Comparison of ENCODE assay signal across 13 cellular contexts in genomic region chr7:132560825-132561529, GRCh38.
"Had no signal": no experiment of that assay in that cellular context is flagged by ENCODE, and none has a peak within 500 bp of the region (broad histone marks: within the 10 kb centered on the region; RNA-seq: fewer than 3 reads in every experiment).

No MANE protein-coding gene starts in this region.

- H3K4me3 ChIP-seq: esophagus squamous epithelium, thoracic aorta, upper lobe of left lung had no signal

- FAIRE-seq: TTC549 had no signal

- H3K9me3 Mint-ChIP-seq: activated naive CD4-positive, alpha-beta T cell treated with anti-CD3 and anti-CD28 coated beads, Interleukin-2, amount 50 U/mL, for 24 hours; activated T-cell treated with anti-CD3 and anti-CD28 coated beads, Interleukin-2, amount 50 U/mL, for 4 hours; effector memory CD8-positive, alpha-beta T cell; neural crest cell had no signal

- H3K36me3 Mint-ChIP-seq: activated naive CD4-positive, alpha-beta T cell treated with anti-CD3 and anti-CD28 coated beads, Interleukin-2, amount 50 U/mL, for 24 hours had no signal

- H3K9me3 ChIP-seq: esophagus squamous epithelium, thoracic aorta, upper lobe of left lung had no signal

- H3K4me3 Mint-ChIP-seq: activated naive CD4-positive, alpha-beta T cell treated with anti-CD3 and anti-CD28 coated beads, Interleukin-2, amount 50 U/mL, for 24 hours; activated T-cell treated with anti-CD3 and anti-CD28 coated beads, Interleukin-2, amount 50 U/mL, for 4 hours; effector memory CD8-positive, alpha-beta T cell; neural crest cell; WTC11 had no signal

- ATAC-seq: activated T-cell treated with anti-CD3 and anti-CD28 coated beads, Interleukin-2, amount 50 U/mL, for 4 hours; effector memory CD8-positive, alpha-beta T cell; left ventricle myocardium superior; WTC11 had no signal

- H3K4me1 ChIP-seq: esophagus squamous epithelium, upper lobe of left lung had no signal

- H3K27ac ChIP-seq: esophagus squamous epithelium, thoracic aorta, upper lobe of left lung had no signal

- DNase-seq: activated CD4-positive, alpha-beta T cell treated with anti-CD3 and anti-CD28 coated beads for 48 hours; activated CD8-positive, alpha-beta memory T cell treated with anti-CD3 and anti-CD28 coated beads, Interleukin-2, amount 50 U/mL, for 4 hours; activated T-cell treated with anti-CD3 and anti-CD28 coated beads, Interleukin-2, amount 50 U/mL, for 4 hours; effector memory CD8-positive, alpha-beta T cell; esophagus squamous epithelium; left ventricle myocardium superior; upper lobe of left lung had no signal

- H3K27ac Mint-ChIP-seq: activated naive CD4-positive, alpha-beta T cell treated with anti-CD3 and anti-CD28 coated beads, Interleukin-2, amount 50 U/mL, for 24 hours; effector memory CD8-positive, alpha-beta T cell; progenitor cell of endocrine pancreas; WTC11 had no signal
